8 cellular contexts compared by ENCODE assay signal in genomic region chr19:9819590-9819898, GRCh38. TPM values are rescaled to one million over a fixed set of nuclear protein-coding genes. Genes with fewer than 3 reads are reported as not detected.
DNase-seq lines count a peak whose midpoint lies in the region; ATAC-seq and TF ChIP-seq lines count a peak whose summit lies in the region.

No MANE protein-coding gene starts in this region.

- H3K27ac ChIP-seq in liver (ENCODE audit: low read depth in 1 of 2, low read length in 2 of 2) (peak overlapping the region; percentile 17 to 91), vagina (peak overlapping the region; percentile 88)

- no peaks in the 10 kb centered on the region for H3K9me3 ChIP-seq in liver (ENCODE audit: control insufficient read depth in 4 of 4, low read length in 3 of 4)
- H3K9me3 ChIP-seq in vagina = no peaks in the 10 kb centered on the region

- no peak for TF ChIP-seq CTCF in liver (IDR thresholded peaks at IDR 0.05; ENCODE audit: low read depth, low read length, missing input control)
- TF ChIP-seq CTCF in vagina (IDR thresholded peaks at IDR 0.05) = no peak

- H3K27me3 Mint-ChIP-seq in stimulated activated naive CD8-positive, alpha-beta T cell treated with anti-CD3 and anti-CD28 coated beads, Interleukin-15, Interleukin-2, amounts not matched to agents 100 ng/mL and 50 ng/mL, for 24 hours = no peaks in the 10 kb centered on the region
- H3K27me3 Mint-ChIP-seq in activated naive CD8-positive, alpha-beta T cell treated with anti-CD3 and anti-CD28 coated beads for 36 hours = no peaks in the 10 kb centered on the region

- whole genome bisulfite sequencing in liver = 2% methylated on average over 21 of the region's 21 CpGs

- no peak overlapping the region for H3K9ac ChIP-seq in liver (ENCODE audit: low read depth in 1 of 2, low read length in 2 of 2)

- H3K4me3 Mint-ChIP-seq in stimulated activated naive CD8-positive, alpha-beta T cell treated with anti-CD3 and anti-CD28 coated beads, Interleukin-15, Interleukin-2, amounts not matched to agents 100 ng/mL and 50 ng/mL, for 24 hours = peak overlapping the region; percentile 88
- peak overlapping the region; percentile 90 for H3K4me3 Mint-ChIP-seq in activated naive CD8-positive, alpha-beta T cell treated with anti-CD3 and anti-CD28 coated beads for 36 hours

- H3K36me3 ChIP-seq in liver (ENCODE audit: control insufficient read depth in 4 of 4, insufficient read depth in 3 of 4, low read depth in 1 of 4, low read length in 3 of 4) = no peaks in the 10 kb centered on the region
- H3K36me3 ChIP-seq in vagina = no peaks in the 10 kb centered on the region

- no peak for TF ChIP-seq RAD21 in liver (IDR thresholded peaks at IDR 0.05)

- ATAC-seq in stimulated activated naive CD8-positive, alpha-beta T cell treated with anti-CD3 and anti-CD28 coated beads, Interleukin-15, Interleukin-2, amounts not matched to agents 100 U/mL and 50 U/mL, for 24 hours = no peak

- H3K4me3 ChIP-seq in liver (ENCODE audit: low read depth in 1 of 3, low read length in 3 of 3) (peak overlapping the region in 1 of 3 donors; percentile 17), vagina (peak overlapping the region; percentile 31 to 91)

- H3K4me1 ChIP-seq in liver (ENCODE audit: control insufficient read depth in 4 of 4, insufficient read depth in 4 of 4, low read length in 3 of 4) = peaks cover 7 to 18% (median 16%) of the 10 kb centered on the region in 4 donors
- peaks cover 29% of the 10 kb centered on the region for H3K4me1 ChIP-seq in vagina

- H3K9me3 Mint-ChIP-seq in stimulated activated naive CD8-positive, alpha-beta T cell treated with anti-CD3 and anti-CD28 coated beads, Interleukin-15, Interleukin-2, amounts not matched to agents 100 ng/mL and 50 ng/mL, for 24 hours = no peaks in the 10 kb centered on the region
- H3K9me3 Mint-ChIP-seq in activated naive CD8-positive, alpha-beta T cell treated with anti-CD3 and anti-CD28 coated beads for 36 hours = peaks cover 9% of the 10 kb centered on the region

- intact Hi-C loops in vagina (cut with DNase I) = no loop called here

- H3K27ac Mint-ChIP-seq in stimulated activated naive CD8-positive, alpha-beta T cell treated with anti-CD3 and anti-CD28 coated beads, Interleukin-15, Interleukin-2, amounts not matched to agents 100 ng/mL and 50 ng/mL, for 24 hours = peak overlapping the region; percentile 90
- H3K27ac Mint-ChIP-seq in activated naive CD8-positive, alpha-beta T cell treated with anti-CD3 and anti-CD28 coated beads for 36 hours = peak overlapping the region; percentile 93

- no peak for TF ChIP-seq POLR2A in vagina (IDR thresholded peaks at IDR 0.05)

- H3K4me1 Mint-ChIP-seq in stimulated activated naive CD8-positive, alpha-beta T cell treated with anti-CD3 and anti-CD28 coated beads, Interleukin-15, Interleukin-2, amounts not matched to agents 100 ng/mL and 50 ng/mL, for 24 hours (ENCODE audit: low read depth) = peaks cover 35% of the 10 kb centered on the region
- H3K4me1 Mint-ChIP-seq in activated naive CD8-positive, alpha-beta T cell treated with anti-CD3 and anti-CD28 coated beads for 36 hours = peaks cover 16% of the 10 kb centered on the region

- no peak for DNase-seq in stimulated activated naive CD8-positive, alpha-beta T cell treated with anti-CD3 and anti-CD28 coated beads, Interleukin-15, Interleukin-2, amounts not matched to agents 100 U/mL and 50 U/mL, for 24 hours
- DNase-seq in activated naive CD8-positive, alpha-beta T cell treated with anti-CD3 and anti-CD28 coated beads for 36 hours = no peak
- DNase-seq in vagina (ENCODE audit: extremely low spot score in 2 of 2) (no peak), SK-N-DZ (ENCODE audit: low spot score) (no peak), NCI-H226 (no peak)
- DNase-seq in effector CD4-positive, alpha-beta T cell = no peak

- H3K36me3 Mint-ChIP-seq in stimulated activated naive CD8-positive, alpha-beta T cell treated with anti-CD3 and anti-CD28 coated beads, Interleukin-15, Interleukin-2, amounts not matched to agents 100 ng/mL and 50 ng/mL, for 24 hours (ENCODE audit: low read depth) = peaks cover 25% of the 10 kb centered on the region
- peaks cover 28% of the 10 kb centered on the region for H3K36me3 Mint-ChIP-seq in activated naive CD8-positive, alpha-beta T cell treated with anti-CD3 and anti-CD28 coated beads for 36 hours

- H3K27me3 ChIP-seq in liver (ENCODE audit: control insufficient read depth in 4 of 4, insufficient read depth in 4 of 4, low read length in 3 of 4) (no peaks in the 10 kb centered on the region), vagina (no peaks in the 10 kb centered on the region)

TF ChIP-seq in liver, 16 proteins besides CTCF, POLR2A, EP300 and RAD21 (continues in another document):
- TF ChIP-seq HNF4G (IDR thresholded peaks at IDR 0.05) (no peak), TAF1 (conservative IDR thresholded peaks at IDR 0.05) (no peak), NR2F2 (IDR thresholded peaks at IDR 0.05) (no peak), FOXA2 (IDR thresholded peaks at IDR 0.05) (no peak), ZBTB33 (IDR thresholded peaks at IDR 0.05) (no peak), GABPA (IDR thresholded peaks at IDR 0.05 in 1 of 2, conservative IDR thresholded peaks at IDR 0.05 in 1 of 2) (no peak), HNF4A (conservative IDR thresholded peaks at IDR 0.05) (no peak), YY1 (IDR thresholded peaks at IDR 0.05) (no peak), REST (IDR thresholded peaks at IDR 0.05) (no peak), SP1 (IDR thresholded peaks at IDR 0.05) (no peak), FOXA1 (IDR thresholded peaks at IDR 0.05) (no peak), JUND (IDR thresholded peaks at IDR 0.05) (no peak), EGR1 (IDR thresholded peaks at IDR 0.05; ENCODE audit: low read depth in 2 of 2) (no peak)

RNA-seq across cellular contexts. Expression of gene FBXL12, which starts 0.7 kb away (rescaled TPM):
- 10 to 100 TPM; 26.4 to 30.5 TPM for total RNA-seq in activated naive CD8-positive, alpha-beta T cell treated with anti-CD3 and anti-CD28 coated beads for 36 hours
- total RNA-seq in liver (10 to 100 TPM; 10.2 to 10.3 TPM), vagina (39.8 TPM)
- 10 to 100 TPM in 1 of 2 donors, 1 to 10 TPM in 1; 10.0 to 11.7 TPM for polyA plus RNA-seq in liver
- polyA plus RNA-seq in SK-N-DZ (2014; cell fraction: cytosol; rRNA removed) = 36.3 and 37.2 TPM in 2 replicates
- polyA plus RNA-seq in SK-N-DZ (2014; cell fraction: nucleus; rRNA removed) = 29.3 and 47.2 TPM in 2 replicates

RNA-seq across cellular contexts. Expression of gene UBL5, which starts 8.2 kb away (rescaled TPM):
- total RNA-seq in activated naive CD8-positive, alpha-beta T cell treated with anti-CD3 and anti-CD28 coated beads for 36 hours = 100 to 1,000 TPM; 344 to 347 TPM
- total RNA-seq in liver = 100 to 1,000 TPM; 155 to 157 TPM
- polyA plus RNA-seq in liver = 100 to 1,000 TPM; 252 to 339 TPM
- 269 TPM for total RNA-seq in vagina
- polyA plus RNA-seq in SK-N-DZ (2014; cell fraction: cytosol; rRNA removed) = 698 and 2,369 TPM in 2 replicates
- 345 and 644 TPM in 2 replicates for polyA plus RNA-seq in SK-N-DZ (2014; cell fraction: nucleus; rRNA removed)

RNA-seq across cellular contexts. Expression of gene PIN1, which starts 15.6 kb away (rescaled TPM):
- 10 to 100 TPM; 85.5 to 90.9 TPM for total RNA-seq in activated naive CD8-positive, alpha-beta T cell treated with anti-CD3 and anti-CD28 coated beads for 36 hours
- total RNA-seq in liver (10 to 100 TPM; 35.7 to 44.1 TPM), vagina (73.4 TPM)
- polyA plus RNA-seq in liver = 10 to 100 TPM; 34.4 to 51.3 TPM
- polyA plus RNA-seq in SK-N-DZ (2014; cell fraction: cytosol; rRNA removed) = 264 and 310 TPM in 2 replicates
- polyA plus RNA-seq in SK-N-DZ (2014; cell fraction: nucleus; rRNA removed) = 196 and 235 TPM in 2 replicates

RNA-seq across cellular contexts. Expression of gene ZNF846, which starts 51.0 kb away (rescaled TPM):
- 1 to 10 TPM; 6.1 to 6.8 TPM for total RNA-seq in activated naive CD8-positive, alpha-beta T cell treated with anti-CD3 and anti-CD28 coated beads for 36 hours
- total RNA-seq in liver (1 to 10 TPM; 6.6 to 9.4 TPM), vagina (12.8 TPM)
- 1 to 10 TPM; 1.6 to 6.7 TPM for polyA plus RNA-seq in liver
- polyA plus RNA-seq in SK-N-DZ (2014; cell fraction: cytosol; rRNA removed) = 2.2 and 5.4 TPM in 2 replicates
- 5.0 and 11.8 TPM in 2 replicates for polyA plus RNA-seq in SK-N-DZ (2014; cell fraction: nucleus; rRNA removed)
